ENCODE assay signal across 16 cellular contexts in genomic region chr11:91158297-91158696, GRCh38.
DNase-seq lines count a peak whose midpoint lies in the region; ATAC-seq, FAIRE-seq and TF ChIP-seq lines count a peak whose summit lies in the region.
"Had no signal": no experiment of that assay in that cellular context is flagged by ENCODE, and none has a peak within 500 bp of the region (broad histone marks: within the 10 kb centered on the region; RNA-seq: fewer than 3 reads in every experiment).

No MANE protein-coding gene starts in this region.

- H3K36me3 ChIP-seq in mesenchymal stem cell (ENCODE audit: control insufficient read depth in 1 of 2, insufficient read depth in 2 of 2, low read depth in 1 of 2, low read length in 2 of 2), result no peaks in the 10 kb centered on the region
- no peaks in the 10 kb centered on the region for H3K36me3 ChIP-seq in right atrium auricular region
- H3K36me3 ChIP-seq in Karpas-422 (ENCODE audit: insufficient read depth, low read length), result no peaks in the 10 kb centered on the region
- H3K36me3 ChIP-seq: BLaER1 treated with 17β-estradiol and CSF1 and Interleukin-3, amounts not matched to agents 10 nM and 100 nM; HAP-1 had no signal

- H3K4ac ChIP-seq in mesenchymal stem cell (ENCODE audit: low read depth in 1 of 2, low read length in 2 of 2), result no peak overlapping the region

- H3K27ac ChIP-seq in A549 (no peak overlapping the region), mesenchymal stem cell (ENCODE audit: low read length, poor library complexity, severe bottlenecking) (no peak overlapping the region), right atrium auricular region (no peak overlapping the region), Karpas-422 (ENCODE audit: low read length) (no peak overlapping the region)
- H3K27ac ChIP-seq: 22Rv1; BLaER1 treated with 17β-estradiol and CSF1 and Interleukin-3, amounts not matched to agents 10 nM and 100 nM had no signal

- TF ChIP-seq CTCF in A549 (IDR thresholded peaks at IDR 0.05) (no peak), right atrium auricular region (IDR thresholded peaks at IDR 0.05) (no peak)

- no peak for TF ChIP-seq EP300 in A549 (IDR thresholded peaks at IDR 0.05)

- H3K14ac ChIP-seq in mesenchymal stem cell (ENCODE audit: low read length in 2 of 2), result no peak overlapping the region

- ATAC-seq in A549, result no peak

- no peaks in the 10 kb centered on the region for H3K27me3 ChIP-seq in mesenchymal stem cell (ENCODE audit: control insufficient read depth in 1 of 2, insufficient read depth in 1 of 2, low read length in 2 of 2)
- H3K27me3 ChIP-seq in right atrium auricular region, result no peaks in the 10 kb centered on the region
- H3K27me3 ChIP-seq in Karpas-422 (ENCODE audit: low read length), result no peaks in the 10 kb centered on the region
- H3K27me3 ChIP-seq: BLaER1 treated with 17β-estradiol and CSF1 and Interleukin-3, amounts not matched to agents 10 nM and 100 nM had no signal

- no peaks in the 10 kb centered on the region for H4K20me1 ChIP-seq in Karpas-422 (ENCODE audit: insufficient read depth, low read depth, low read length)
- H4K20me1 ChIP-seq: BLaER1 treated with 17β-estradiol and CSF1 and Interleukin-3, amounts not matched to agents 10 nM and 100 nM had no signal

- H3K4me3 ChIP-seq in A549 (no peak overlapping the region), mesenchymal stem cell (ENCODE audit: insufficient read depth in 1 of 2, low read depth in 1 of 2, low read length in 2 of 2) (no peak overlapping the region), right atrium auricular region (no peak overlapping the region), Karpas-422 (ENCODE audit: low read length) (no peak overlapping the region)
- H3K4me3 ChIP-seq: BLaER1 treated with 17β-estradiol and CSF1 and Interleukin-3, amounts not matched to agents 10 nM and 100 nM; HAP-1 had no signal

- H2BK15ac ChIP-seq in mesenchymal stem cell (ENCODE audit: low read depth, poor library complexity, severe bottlenecking), result no peak overlapping the region

- POLR2A ChIA-PET in A549 (lab: Yijun Ruan, JAX), result no interaction called here

- FAIRE-seq in A549 (lab: Jason Lieb, UNC), result peak; percentile 39
- FAIRE-seq: H1 had no signal

- H2BK5ac ChIP-seq in mesenchymal stem cell (ENCODE audit: low read depth, low read length, poor library complexity, severe bottlenecking), result no peak overlapping the region

- CTCF ChIA-PET in A549 (lab: Yijun Ruan, JAX), result no interaction called here

- DNase-seq in NCI-H146 (lab: John Stamatoyannopoulos, UW) (peak; percentile 3), NCI-H146 treated with DMSO at 0.1 percent for 48 hours (lab: John Stamatoyannopoulos, UW; ENCODE audit: unreplicated experiment) (no peak), A549 (ENCODE audit: low read depth in 1 of 2, low spot score in 1 of 2) (no peak), NCI-H69 (lab: John Stamatoyannopoulos, UW) (peak; percentile 75), mesenchymal stem cell (no peak), right atrium auricular region (ENCODE audit: low spot score) (no peak), Karpas-422 (no peak)
- DNase-seq in activated CD8-positive, alpha-beta memory T cell treated with anti-CD3 and anti-CD28 coated beads, Interleukin-2, amount 50 U/mL, for 4 hours, result no peak
- DNase-seq: ACHN; Calu3; CD4-positive, CD25-positive, alpha-beta regulatory T cell; DMS 273 treated with DMSO at 0.1 percent for 48 hours had no signal

- no peaks in the 10 kb centered on the region for H3K9me3 ChIP-seq in A549
- H3K9me3 ChIP-seq in mesenchymal stem cell (ENCODE audit: control insufficient read depth, low read length), result no peaks in the 10 kb centered on the region
- H3K9me3 ChIP-seq in right atrium auricular region, result peaks cover 0 to 4% of the 10 kb centered on the region in 2 donors
- H3K9me3 ChIP-seq in Karpas-422 (ENCODE audit: low read length), result peaks cover 5% of the 10 kb centered on the region; the same call in 1 of the 2 replicates

- peaks cover 3% of the 10 kb centered on the region; the same call in 2 of the 3 replicates for H3K4me1 ChIP-seq in A549
- no peaks in the 10 kb centered on the region for H3K4me1 ChIP-seq in mesenchymal stem cell (ENCODE audit: control insufficient read depth, insufficient read depth, low read depth, low read length)
- H3K4me1 ChIP-seq in right atrium auricular region, result no peaks in the 10 kb centered on the region
- H3K4me1 ChIP-seq in Karpas-422 (ENCODE audit: low read length), result no peaks in the 10 kb centered on the region
- H3K4me1 ChIP-seq: BLaER1 treated with 17β-estradiol and CSF1 and Interleukin-3, amounts not matched to agents 10 nM and 100 nM; HAP-1 had no signal

- WGBS in A549 (ENCODE audit: missing lambda C conversion rate), result 44% methylated on average over 1 of the region's 1 CpG
- no CpG with 5 or more reads among the region's 1 CpG for WGBS in mesenchymal stem cell

- no peak overlapping the region for H3K18ac ChIP-seq in mesenchymal stem cell (ENCODE audit: low read depth in 1 of 2, low read length in 2 of 2)

- no peaks in the 10 kb centered on the region for H3K9me2 ChIP-seq in Karpas-422 (replicated peaks; ENCODE audit: insufficient read depth, low read length)

- H4K8ac ChIP-seq in mesenchymal stem cell (ENCODE audit: low read length), result no peak overlapping the region

- H3K79me1 ChIP-seq in mesenchymal stem cell (replicated peaks; ENCODE audit: low read length, poor library complexity, severe bottlenecking), result no peaks in the 10 kb centered on the region

- no peak overlapping the region for H4K91ac ChIP-seq in mesenchymal stem cell (ENCODE audit: low read length)

- H2AFZ ChIP-seq in mesenchymal stem cell (ENCODE audit: low read depth, low read length) (peak overlapping the region; percentile 61), Karpas-422 (ENCODE audit: low read length) (no peak overlapping the region)

- H3K79me2 ChIP-seq in Karpas-422 (ENCODE audit: low read length), result no peaks in the 10 kb centered on the region

- H3K9ac ChIP-seq in mesenchymal stem cell (ENCODE audit: low read length) (no peak overlapping the region), Karpas-422 (ENCODE audit: low read length) (no peak overlapping the region)
- H3K9ac ChIP-seq: BLaER1 treated with 17β-estradiol and CSF1 and Interleukin-3, amounts not matched to agents 10 nM and 100 nM had no signal

- TF ChIP-seq RAD21 in A549 (conservative IDR thresholded peaks at IDR 0.05 in 1 of 2, IDR thresholded peaks at IDR 0.05 in 1 of 2), result no peak

- no peak overlapping the region for H3K4me2 ChIP-seq in A549
- no peak overlapping the region for H3K4me2 ChIP-seq in mesenchymal stem cell (ENCODE audit: low read length, poor library complexity, severe bottlenecking)
- H3K4me2 ChIP-seq in Karpas-422 (ENCODE audit: low read depth, low read length, poor library complexity, severe bottlenecking), result no peak overlapping the region
- H3K4me2 ChIP-seq: BLaER1 treated with 17β-estradiol and CSF1 and Interleukin-3, amounts not matched to agents 10 nM and 100 nM had no signal

- no peak overlapping the region for H2BK12ac ChIP-seq in mesenchymal stem cell (ENCODE audit: low read length in 2 of 2)

- no peak overlapping the region for H2BK120ac ChIP-seq in mesenchymal stem cell (ENCODE audit: low read depth, low read length)

- no peak overlapping the region for H3K23ac ChIP-seq in mesenchymal stem cell (ENCODE audit: low read length in 2 of 2)

- H2AK5ac ChIP-seq in mesenchymal stem cell (ENCODE audit: low read length, severe bottlenecking), result no peak overlapping the region

- TF ChIP-seq POLR2A in A549 (IDR thresholded peaks at IDR 0.05; ENCODE audit: low read length), result no peak

TF ChIP-seq in A549, 52 proteins besides CTCF, POLR2A, EP300 and RAD21:
- TF ChIP-seq FOSB (CRISPR knock-in tag; IDR thresholded peaks at IDR 0.05) (no peak), PHF8 (IDR thresholded peaks at IDR 0.05; ENCODE audit: borderline replicate concordance, low read depth) (no peak), MAX (IDR thresholded peaks at IDR 0.05) (no peak), KDM1A (IDR thresholded peaks at IDR 0.05; ENCODE audit: low read depth) (no peak), HOXB13 (CRISPR knock-in tag; IDR thresholded peaks at IDR 0.05; ENCODE audit: low read depth) (no peak), CEBPB (IDR thresholded peaks at IDR 0.05) (no peak), BCL3 (IDR thresholded peaks at IDR 0.05) (no peak), TFCP2L1 (CRISPR knock-in tag; IDR thresholded peaks at IDR 0.05) (no peak), RCOR1 (IDR thresholded peaks at IDR 0.05; ENCODE audit: low read depth, low read length) (no peak), ZC3H11A (IDR thresholded peaks at IDR 0.05) (no peak), CHD2 (IDR thresholded peaks at IDR 0.05; ENCODE audit: low read length, partially characterized antibody) (no peak), BHLHE40 (IDR thresholded peaks at IDR 0.05; ENCODE audit: low read depth, low read length) (no peak), NFE2L2 (conservative IDR thresholded peaks at IDR 0.05; ENCODE audit: low read length) (no peak), HMGXB4 (CRISPR knock-in tag; IDR thresholded peaks at IDR 0.05; ENCODE audit: borderline replicate concordance) (no peak), ESRRA (IDR thresholded peaks at IDR 0.05; ENCODE audit: borderline replicate concordance, low read length) (no peak)

Comparison
In these comparisons a context has a peak if more than half of its experiments do, and no peak if none do; other contexts are left out.
1. DNase-seq: peak in NCI-H146 (single experiment) and NCI-H69 (single experiment); none in NCI-H146 treated with DMSO at 0.1 percent for 48 hours (single experiment), A549 (0 of 2), mesenchymal stem cell (single experiment), right atrium auricular region (single experiment), activated CD8-positive, alpha-beta memory T cell treated with anti-CD3 and anti-CD28 coated beads, Interleukin-2, amount 50 U/mL, for 4 hours (single experiment) and Karpas-422 (single experiment).